9 cellular contexts compared by ENCODE assay signal in the genomic region with DNA sequence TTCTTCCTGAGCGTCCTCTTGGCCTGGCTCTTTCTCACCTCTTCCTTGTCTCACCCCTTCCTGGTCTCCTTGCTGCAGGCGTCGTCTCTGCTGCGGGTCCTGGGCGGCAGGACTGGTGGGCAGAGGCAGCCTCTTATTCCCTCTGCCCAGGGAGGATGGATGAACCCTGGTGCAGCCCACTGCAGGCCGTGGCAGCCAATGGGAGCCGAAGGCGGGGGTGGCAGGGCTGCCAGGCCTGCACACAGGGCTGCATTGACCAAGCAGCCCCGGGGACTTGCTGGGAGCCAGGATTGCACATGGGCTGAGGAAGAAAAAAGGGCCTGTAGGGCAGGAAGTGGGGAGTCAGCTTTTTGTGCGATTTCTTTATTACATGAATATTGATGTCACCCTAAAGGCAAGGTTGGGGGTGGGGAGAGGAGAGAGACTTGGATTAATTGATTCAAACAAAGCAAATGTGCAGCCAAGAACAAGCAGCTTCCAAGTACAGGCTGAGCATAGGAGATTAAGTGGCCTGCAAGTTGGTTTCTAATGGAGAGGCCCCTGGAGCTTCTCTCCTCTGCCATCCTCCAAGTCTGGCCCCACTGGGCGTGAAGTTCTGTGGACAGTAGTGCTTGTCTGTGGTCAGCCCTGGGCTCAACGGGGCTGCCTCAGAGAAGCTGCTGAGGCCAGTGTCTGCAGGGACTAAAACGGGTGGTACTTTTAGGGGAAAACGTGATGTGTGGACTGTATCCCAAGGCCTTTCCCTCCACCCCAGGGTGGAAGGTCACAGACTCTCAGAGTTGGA. TPM values are rescaled to one million over a fixed set of nuclear protein-coding genes. Genes with fewer than 3 reads are reported as not detected.
DNase-seq lines count a peak whose midpoint lies in the region; ATAC-seq and TF ChIP-seq lines count a peak whose summit lies in the region.
"Had no signal": no experiment of that assay in that cellular context is flagged by ENCODE, and none has a peak within 500 bp of the region (broad histone marks: within the 10 kb centered on the region; RNA-seq: fewer than 3 reads in every experiment).

A gene (minus strand): TSS at position 108 of the 784 bp plus-strand sequence. CDS start 2,667 bp downstream, outside the sequence.

- H3K4me3 ChIP-seq in Loucy (ENCODE audit: low read length, poor library complexity, severe bottlenecking) = peak within 1 kb of the TSS; percentile 54
- H3K4me3 ChIP-seq in mucosa of rectum (ENCODE audit: low read length in 2 of 2) = peak within 1 kb of the TSS in 1 of 2 donors; percentile 20
- no peak within 1 kb of the TSS for H3K4me3 ChIP-seq in psoas muscle
- no peak within 1 kb of the TSS for H3K4me3 ChIP-seq in brain microvascular endothelial cell (ENCODE audit: low read depth, low read length)
- H3K4me3 ChIP-seq: colonic mucosa had no signal

- intact Hi-C loops in psoas muscle (cut with DNase I) = no loop called here

- H3K79me2 ChIP-seq in Loucy (ENCODE audit: insufficient read depth, low read length) = no peaks in the 10 kb centered on the region

- no peaks in the 10 kb centered on the region for H3K9me2 ChIP-seq in Loucy (replicated peaks; ENCODE audit: low read depth, low read length)

- H3K4me3 Mint-ChIP-seq in central memory CD8-positive, alpha-beta T cell = peak within 1 kb of the TSS; percentile 61
- H3K4me3 Mint-ChIP-seq in nephron progenitor cell = no peak within 1 kb of the TSS

- in situ Hi-C loops in brain microvascular endothelial cell (cut with HindIII; ENCODE audit: low pct_ligation_motif_present, low sequenced_read_pairs) = no loop called here

- H3K36me3 ChIP-seq in Loucy (ENCODE audit: insufficient read depth, low read length) (no peaks in the 10 kb centered on the region), mucosa of rectum (ENCODE audit: control insufficient read depth in 2 of 2, insufficient read depth in 2 of 2, low read length in 2 of 2) (no peaks in the 10 kb centered on the region), psoas muscle (ENCODE audit: insufficient read depth in 1 of 2, low read depth in 1 of 2) (no peaks in the 10 kb centered on the region), brain microvascular endothelial cell (replicated peaks) (no peaks in the 10 kb centered on the region)
- H3K36me3 ChIP-seq: colonic mucosa had no signal

- H3K4me1 ChIP-seq in Loucy (ENCODE audit: insufficient read depth, low read length, poor library complexity, severe bottlenecking) = peaks cover 45% of the 10 kb centered on the region
- H3K4me1 ChIP-seq in mucosa of rectum (ENCODE audit: control insufficient read depth in 2 of 2, insufficient read depth in 2 of 2, low read length in 2 of 2) = peaks cover 0 to 7% of the 10 kb centered on the region in 2 donors
- no peaks in the 10 kb centered on the region for H3K4me1 ChIP-seq in psoas muscle
- H3K4me1 ChIP-seq: colonic mucosa had no signal

- no peak for TF ChIP-seq CTCF in Loucy (conservative IDR thresholded peaks at IDR 0.05; ENCODE audit: low read length)
- no peak for TF ChIP-seq CTCF in nephron progenitor cell (IDR thresholded peaks at IDR 0.05)
- no peak for TF ChIP-seq CTCF in psoas muscle (IDR thresholded peaks at IDR 0.05)
- TF ChIP-seq CTCF in brain microvascular endothelial cell (IDR thresholded peaks at IDR 0.05; ENCODE audit: low read depth, low read length, missing control alignments) = no peak

- peak within 1 kb of the TSS; percentile 72 for H3K27ac Mint-ChIP-seq in central memory CD8-positive, alpha-beta T cell (ENCODE audit: low read depth)
- H3K27ac Mint-ChIP-seq in nephron progenitor cell = no peak within 1 kb of the TSS

- H3K9ac ChIP-seq in Loucy (ENCODE audit: low read depth, low read length, poor library complexity, severe bottlenecking) = peak within 1 kb of the TSS; percentile 68
- no peak within 1 kb of the TSS for H3K9ac ChIP-seq in mucosa of rectum (ENCODE audit: low read depth in 1 of 2, low read length in 2 of 2)

- no peaks in the 10 kb centered on the region for H4K20me1 ChIP-seq in Loucy (ENCODE audit: insufficient read depth, low read length, poor library complexity, severe bottlenecking)

- H3K9me3 ChIP-seq in Loucy (ENCODE audit: insufficient read depth, low read depth, low read length) (no peaks in the 10 kb centered on the region), mucosa of rectum (ENCODE audit: control insufficient read depth in 2 of 2, low read length in 2 of 2) (peaks cover 0 to under 1% of the 10 kb centered on the region in 2 donors), psoas muscle (no peaks in the 10 kb centered on the region)
- H3K9me3 ChIP-seq: colonic mucosa had no signal

- peak within 1 kb of the TSS; percentile 75 for H2AFZ ChIP-seq in Loucy (ENCODE audit: low read length)

- no peaks in the 10 kb centered on the region for H3K27me3 ChIP-seq in Loucy (ENCODE audit: insufficient read depth, low read length, poor library complexity, severe bottlenecking)
- H3K27me3 ChIP-seq in mucosa of rectum (ENCODE audit: control insufficient read depth in 2 of 2, insufficient read depth in 2 of 2, low read length in 2 of 2) = no peaks in the 10 kb centered on the region
- peaks cover 0 to 7% (median 3%) of the 10 kb centered on the region in 3 donors for H3K27me3 ChIP-seq in psoas muscle (ENCODE audit: insufficient read depth in 3 of 3, low read length in 2 of 3)
- H3K27me3 ChIP-seq in brain microvascular endothelial cell (replicated peaks) = no peaks in the 10 kb centered on the region
- H3K27me3 ChIP-seq: colonic mucosa had no signal

- DNase-seq in AML-193 (lab: John Stamatoyannopoulos, UW) (peak; percentile 40 to 41), nephron progenitor cell (no peak), psoas muscle (no peak), brain microvascular endothelial cell (no peak)
- DNase-seq in central memory CD8-positive, alpha-beta T cell (ENCODE audit: low spot score in 2 of 2) = no peak
- DNase-seq: colonic mucosa had no signal

- H3K27me3 Mint-ChIP-seq in central memory CD8-positive, alpha-beta T cell = no peaks in the 10 kb centered on the region
- H3K27me3 Mint-ChIP-seq in nephron progenitor cell (ENCODE audit: low read depth, poor library complexity) = peaks cover 24% of the 10 kb centered on the region

- peak within 1 kb of the TSS; percentile 74 for H3K4me2 ChIP-seq in Loucy (ENCODE audit: low read depth, low read length, poor library complexity, severe bottlenecking)

- no peaks in the 10 kb centered on the region for H3F3A ChIP-seq in Loucy (ENCODE audit: low read depth)

- H3K9me3 Mint-ChIP-seq in central memory CD8-positive, alpha-beta T cell = no peaks in the 10 kb centered on the region
- H3K9me3 Mint-ChIP-seq in nephron progenitor cell = peaks cover 12% of the 10 kb centered on the region

- ATAC-seq in central memory CD8-positive, alpha-beta T cell (replicated peaks; ENCODE audit: extremely low read depth, poor library complexity, severe bottlenecking) = no peak
- ATAC-seq in GM21723 (IDR thresholded peaks at IDR 0.05; ENCODE audit: unreplicated experiment) = no peak
- no peak for ATAC-seq in psoas muscle

- 50 to 57% (median 54%) methylated on average over 14 of the region's 14 CpGs for WGBS in psoas muscle, 3 donors

- peaks cover 35% of the 10 kb centered on the region for H3K4me1 Mint-ChIP-seq in central memory CD8-positive, alpha-beta T cell
- peaks cover 37% of the 10 kb centered on the region for H3K4me1 Mint-ChIP-seq in nephron progenitor cell

- H3K27ac ChIP-seq in mucosa of rectum (ENCODE audit: low read depth in 2 of 2, low read length in 2 of 2) = peak within 1 kb of the TSS; percentile 34 to 56
- no peak within 1 kb of the TSS for H3K27ac ChIP-seq in psoas muscle
- no peak within 1 kb of the TSS for H3K27ac ChIP-seq in brain microvascular endothelial cell
- H3K27ac ChIP-seq: colonic mucosa had no signal

- no peaks in the 10 kb centered on the region for H3K36me3 Mint-ChIP-seq in central memory CD8-positive, alpha-beta T cell (ENCODE audit: insufficient read depth)
- H3K36me3 Mint-ChIP-seq in nephron progenitor cell (ENCODE audit: low read depth) = no peaks in the 10 kb centered on the region

RNA-seq across cellular contexts. Expression of the gene that starts here (rescaled TPM):
- total RNA-seq in psoas muscle = 1 to 10 TPM in 1 of 4 donors, under 1 TPM in 3; 0.52 to 2.0 (median 0.80) TPM
- polyA plus RNA-seq in psoas muscle = 1 to 10 TPM; 1.1 to 2.0 (median 1.7) TPM

Comparison
In these comparisons a context has a peak if more than half of its experiments do, and no peak if none do; other contexts are left out.
1. DNase-seq: peak in AML-193 (2 of 2); none in central memory CD8-positive, alpha-beta T cell (0 of 2), nephron progenitor cell (single experiment), psoas muscle (0 of 2) and brain microvascular endothelial cell (single experiment).
2. H3K27ac ChIP-seq: peak in mucosa of rectum (2 of 2); none in psoas muscle (single experiment) and brain microvascular endothelial cell (single experiment).